8 cellular contexts compared by ENCODE assay signal in the genomic region with DNA sequence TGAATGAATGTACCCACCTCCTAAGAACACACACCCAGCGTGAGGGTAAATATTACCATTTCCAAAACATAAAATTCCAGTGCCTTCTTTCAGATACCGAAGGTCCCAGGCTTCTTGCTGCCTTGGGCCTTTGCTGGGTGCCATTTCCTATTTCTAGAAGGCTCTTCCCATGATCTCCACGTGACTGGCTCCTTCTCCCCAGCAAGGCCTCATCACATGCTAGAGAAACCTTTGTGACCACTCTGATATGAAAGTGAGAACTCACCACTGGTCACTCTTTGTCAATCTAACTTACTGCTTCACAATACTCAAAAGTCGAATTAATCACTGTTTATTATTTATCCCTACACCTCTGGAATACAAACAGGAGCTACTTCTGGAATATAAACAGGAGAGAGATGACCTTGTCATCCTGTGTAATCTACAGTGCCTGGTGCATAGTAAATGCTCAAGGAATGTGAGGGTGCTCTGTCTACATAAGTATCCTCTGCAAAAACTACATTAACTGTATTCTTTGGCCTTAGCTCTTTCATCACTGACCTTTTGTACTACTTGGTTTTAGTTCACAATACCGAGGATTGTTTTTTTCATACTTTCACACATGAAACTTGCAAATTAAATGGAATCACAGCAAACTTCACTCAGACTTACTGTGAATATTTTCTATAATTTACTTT. TPM values are rescaled to one million over a fixed set of nuclear protein-coding genes. Genes with fewer than 3 reads are reported as not detected.
A peak's percentile ranks its signal among the peaks of the same experiment; 100 is the strongest.
DNase-seq lines count a peak whose midpoint lies in the region; TF ChIP-seq lines count a peak whose summit lies in the region.

No MANE protein-coding gene starts in this region.

- peak overlapping the region in 4 of 7 experiments; percentile 81 to 91 (median 84) for H3K4me3 ChIP-seq in skin epidermis

- in situ Hi-C loops in SK-MEL-5 (cut with HindIII; ENCODE audit: low pct_unique_long_range_greater_than_20kb, low sequenced_read_pairs): no loop called here

- TF ChIP-seq CTCF in GM20000 (IDR thresholded peaks at IDR 0.05; ENCODE audit: extremely low read depth, missing control alignments): no peak

- DNase-seq in GM20000 (ENCODE audit: low spot score) (peak; percentile 27), SK-MEL-5 (ENCODE audit: low read depth, low spot score) (peak; percentile 87), foreskin melanocyte (peak; percentile 83), SIG-M5 (lab: John Stamatoyannopoulos, UW) (no peak), OCI-M2 (lab: John Stamatoyannopoulos, UW; ENCODE audit: unreplicated experiment) (no peak), superior temporal gyrus (ENCODE audit: extremely low spot score) (no peak)
- no peak for DNase-seq in central memory CD4-positive, alpha-beta T cell

- peak overlapping the region in 13 of 21 experiments; percentile 19 to 95 (median 91) for H3K27ac ChIP-seq in skin epidermis

RNA-seq across cellular contexts. Expression of a gene that starts 1.6 kb away (rescaled TPM):
- 87.6 and 107 TPM in 2 replicates for total RNA-seq in SK-MEL-5 (2014; rRNA removed; shearing (Covaris generic))
- polyA plus RNA-seq in SK-MEL-5 (2015; cell fraction: cytosol; rRNA removed): 63.6 and 72.0 TPM in 2 replicates
- 38.1 and 69.9 TPM in 2 replicates for polyA plus RNA-seq in SK-MEL-5 (2015; cell fraction: nucleus; rRNA removed)

RNA-seq across cellular contexts. Expression of a gene that starts 26.8 kb away (rescaled TPM):
- total RNA-seq in SK-MEL-5 (2014; rRNA removed; shearing (Covaris generic)): not detected in 2 replicates
- not detected in 2 replicates for polyA plus RNA-seq in SK-MEL-5 (2015; cell fraction: cytosol; rRNA removed)
- not detected in 2 replicates for polyA plus RNA-seq in SK-MEL-5 (2015; cell fraction: nucleus; rRNA removed)

RNA-seq across cellular contexts. Expression of a gene that starts 41.2 kb away (rescaled TPM):
- not detected in 2 replicates for total RNA-seq in SK-MEL-5 (2014; rRNA removed; shearing (Covaris generic))
- not detected in 2 replicates for polyA plus RNA-seq in SK-MEL-5 (2015; cell fraction: cytosol; rRNA removed)
- not detected in 2 replicates for polyA plus RNA-seq in SK-MEL-5 (2015; cell fraction: nucleus; rRNA removed)

RNA-seq across cellular contexts. Expression of a gene that starts 58.8 kb away (rescaled TPM):
- total RNA-seq in SK-MEL-5 (2014; rRNA removed; shearing (Covaris generic)): not detected in 2 replicates
- polyA plus RNA-seq in SK-MEL-5 (2015; cell fraction: cytosol; rRNA removed): not detected in 2 replicates
- not detected in 2 replicates for polyA plus RNA-seq in SK-MEL-5 (2015; cell fraction: nucleus; rRNA removed)

Comparison
In these comparisons a context has a peak if more than half of its experiments do, and no peak if none do; other contexts are left out.
1. DNase-seq: peak in GM20000 (single experiment), SK-MEL-5 (single experiment) and foreskin melanocyte (single experiment); none in SIG-M5 (single experiment), central memory CD4-positive, alpha-beta T cell (single experiment), OCI-M2 (single experiment) and superior temporal gyrus (single experiment).